14 cellular contexts compared by ENCODE assay signal in genomic region chr6:90496617-90497016, GRCh38.
"Had no signal": no experiment of that assay in that cellular context is flagged by ENCODE, and none has a peak within 500 bp of the region (broad histone marks: within the 10 kb centered on the region; RNA-seq: fewer than 3 reads in every experiment).

No MANE protein-coding gene starts in this region.

- H3K9me3 ChIP-seq: gastroesophageal sphincter, neutrophil, right lobe of liver, tibial nerve had no signal

- ATAC-seq: activated CD8-positive, alpha-beta T cell treated with anti-CD3 and anti-CD28 coated beads for 36 hours; activated T-helper 17 cell treated with anti-CD3 and anti-CD28 coated beads, Interleukin-2, amount 50 U/mL, for 72 hours; gastroesophageal sphincter; stimulated activated memory B cell treated with anti-CD40 and anti-IgM and Interleukin-4, amounts not matched to agents 10 μg/mL and 1 μg/mL and 100 μg/mL, for 72 hours had no signal

- H3K36me3 ChIP-seq: gastroesophageal sphincter, neutrophil, right lobe of liver, tibial nerve, WERI-Rb-1 had no signal

- H3K4me3 Mint-ChIP-seq: activated CD8-positive, alpha-beta T cell treated with anti-CD3 and anti-CD28 coated beads for 36 hours; activated naive CD4-positive, alpha-beta T cell treated with anti-CD3 and anti-CD28 coated beads for 36 hours; activated T-helper 17 cell treated with anti-CD3 and anti-CD28 coated beads, Interleukin-2, amount 50 U/mL, for 72 hours; stimulated activated memory B cell treated with anti-CD40 and anti-IgM and Interleukin-4, amounts not matched to agents 10 μg/mL and 1 μg/mL and 100 μg/mL, for 72 hours had no signal

- FAIRE-seq: astrocyte had no signal

- H3K9me3 Mint-ChIP-seq: activated CD8-positive, alpha-beta T cell treated with anti-CD3 and anti-CD28 coated beads for 36 hours; activated naive CD4-positive, alpha-beta T cell treated with anti-CD3 and anti-CD28 coated beads for 36 hours; activated T-helper 17 cell treated with anti-CD3 and anti-CD28 coated beads, Interleukin-2, amount 50 U/mL, for 72 hours; stimulated activated memory B cell treated with anti-CD40 and anti-IgM and Interleukin-4, amounts not matched to agents 10 μg/mL and 1 μg/mL and 100 μg/mL, for 72 hours had no signal

- H3K36me3 Mint-ChIP-seq: stimulated activated memory B cell treated with anti-CD40 and anti-IgM and Interleukin-4, amounts not matched to agents 10 μg/mL and 1 μg/mL and 100 μg/mL, for 72 hours had no signal

- DNase-seq: activated CD4-positive, alpha-beta T cell treated with anti-CD3 and anti-CD28 coated beads for 4 hours; activated CD8-positive, alpha-beta T cell treated with anti-CD3 and anti-CD28 coated beads for 36 hours; activated naive CD4-positive, alpha-beta T cell treated with anti-CD3 and anti-CD28 coated beads for 36 hours; right lobe of liver; T1000; WERI-Rb-1 had no signal

- H3K4me3 ChIP-seq: gastroesophageal sphincter, right lobe of liver, tibial nerve had no signal

- H3K27me3 ChIP-seq: neutrophil, right lobe of liver had no signal

- H3K4me1 Mint-ChIP-seq: activated T-helper 17 cell treated with anti-CD3 and anti-CD28 coated beads, Interleukin-2, amount 50 U/mL, for 72 hours had no signal

- H3K4me1 ChIP-seq: gastroesophageal sphincter, right lobe of liver had no signal

- H3K27ac ChIP-seq: epithelial cell of prostate, gastroesophageal sphincter, neutrophil, right lobe of liver, tibial nerve, WERI-Rb-1 had no signal

- H3K27ac Mint-ChIP-seq: activated CD8-positive, alpha-beta T cell treated with anti-CD3 and anti-CD28 coated beads for 36 hours; activated naive CD4-positive, alpha-beta T cell treated with anti-CD3 and anti-CD28 coated beads for 36 hours; activated T-helper 17 cell treated with anti-CD3 and anti-CD28 coated beads, Interleukin-2, amount 50 U/mL, for 72 hours; progenitor cell of endocrine pancreas; stimulated activated memory B cell treated with anti-CD40 and anti-IgM and Interleukin-4, amounts not matched to agents 10 μg/mL and 1 μg/mL and 100 μg/mL, for 72 hours had no signal
